ENCODE assay signal across 22 cellular contexts in the genomic region with DNA sequence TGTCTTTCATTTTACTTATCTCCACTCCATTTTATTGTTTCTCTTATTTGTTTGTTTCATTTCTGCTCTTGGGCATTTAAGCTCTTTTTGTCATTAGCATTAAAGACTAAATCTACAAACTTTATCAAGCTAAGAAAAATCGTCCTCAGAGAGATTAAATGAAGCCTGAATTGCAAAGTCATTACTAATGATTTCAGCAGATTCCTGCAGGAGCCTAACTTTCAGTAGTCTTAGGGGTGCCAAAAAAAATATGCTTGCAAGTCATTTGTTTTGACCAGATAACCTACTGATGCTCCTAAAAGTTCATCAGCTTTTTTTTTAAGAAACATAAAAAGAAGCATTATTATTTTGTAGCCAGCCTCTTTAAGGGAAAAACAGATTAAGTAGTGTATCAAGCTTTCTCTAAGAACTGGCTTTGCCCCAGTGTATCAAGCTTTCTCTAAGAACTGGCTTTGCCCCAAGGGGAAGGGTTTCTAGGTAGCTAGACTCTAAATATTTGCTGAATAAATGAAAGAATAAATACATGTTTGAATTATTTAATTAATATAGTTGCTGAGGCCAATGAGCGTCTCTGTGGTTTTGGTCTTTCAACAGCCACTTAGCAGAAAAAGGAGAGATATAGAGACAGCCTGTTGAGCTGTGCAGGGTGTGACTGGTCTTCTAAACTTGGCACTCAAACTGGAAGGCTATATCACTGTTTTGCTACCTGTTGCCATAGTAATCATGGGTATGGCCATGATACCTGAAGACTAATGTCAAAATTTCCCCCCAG.
DNase-seq lines count a peak whose midpoint lies in the region; ATAC-seq and TF ChIP-seq lines count a peak whose summit lies in the region.
"Had no signal": no experiment of that assay in that cellular context is flagged by ENCODE, and none has a peak within 500 bp of the region (broad histone marks: within the 10 kb centered on the region; RNA-seq: fewer than 3 reads in every experiment).

No MANE protein-coding gene starts in this region.

- H3K27me3 ChIP-seq in GM23248 (replicated peaks; ENCODE audit: insufficient read depth) = peaks cover 17% of the 10 kb centered on the region
- H3K27me3 ChIP-seq in CD4-positive, alpha-beta T cell (ENCODE audit: control insufficient read depth, insufficient read depth, low read length) = no peaks in the 10 kb centered on the region
- H3K27me3 ChIP-seq: heart right ventricle, MG63, testis had no signal

- H3K9ac ChIP-seq in GM23248 = no peak overlapping the region

- no peaks in the 10 kb centered on the region for H3K27me3 Mint-ChIP-seq in CD4-positive, alpha-beta T cell
- H3K27me3 Mint-ChIP-seq in activated naive CD8-positive, alpha-beta T cell treated with anti-CD3 and anti-CD28 coated beads, Interleukin-2, amount 50 U/mL, for 24 hours = peaks cover 4% of the 10 kb centered on the region
- H3K27me3 Mint-ChIP-seq: activated naive CD8-positive, alpha-beta T cell treated with anti-CD3 and anti-CD28 coated beads, Interleukin-2, amount 10 ng/mL, durations not matched to agents 7 days and 5 days had no signal

- no peaks in the 10 kb centered on the region for H3K9me2 ChIP-seq in GM23248 (ENCODE audit: insufficient read depth)

- no peaks in the 10 kb centered on the region for H3K9me3 ChIP-seq in GM23248 (ENCODE audit: low read depth)
- no peaks in the 10 kb centered on the region for H3K9me3 ChIP-seq in CD4-positive, alpha-beta T cell (ENCODE audit: control insufficient read depth, low read length)
- H3K9me3 ChIP-seq: testis had no signal

- POLR2A ChIA-PET in CD4-positive, alpha-beta T cell (lab: Charles Lee) = no interaction called here

- H3K36me3 Mint-ChIP-seq in CD4-positive, alpha-beta T cell (ENCODE audit: low read depth) = no peaks in the 10 kb centered on the region
- H3K36me3 Mint-ChIP-seq in activated naive CD8-positive, alpha-beta T cell treated with anti-CD3 and anti-CD28 coated beads, Interleukin-2, amount 50 U/mL, for 24 hours (ENCODE audit: low read depth) = no peaks in the 10 kb centered on the region
- H3K36me3 Mint-ChIP-seq: activated naive CD8-positive, alpha-beta T cell treated with anti-CD3 and anti-CD28 coated beads, Interleukin-2, amount 10 ng/mL, durations not matched to agents 7 days and 5 days; stimulated activated naive B cell treated with anti-CD40 and anti-IgM and Interleukin-4, amounts not matched to agents 10 μg/mL and 1 μg/mL and 100 μg/mL, for 72 hours had no signal

- no peak overlapping the region for H3K4me3 Mint-ChIP-seq in CD4-positive, alpha-beta T cell
- H3K4me3 Mint-ChIP-seq in activated naive CD8-positive, alpha-beta T cell treated with anti-CD3 and anti-CD28 coated beads, Interleukin-2, amount 50 U/mL, for 24 hours = no peak overlapping the region
- H3K4me3 Mint-ChIP-seq: activated naive CD8-positive, alpha-beta T cell treated with anti-CD3 and anti-CD28 coated beads, Interleukin-2, amount 10 ng/mL, durations not matched to agents 7 days and 5 days; stimulated activated naive B cell treated with anti-CD40 and anti-IgM and Interleukin-4, amounts not matched to agents 10 μg/mL and 1 μg/mL and 100 μg/mL, for 72 hours; T-helper 2 cell treated with Interferon-gamma antibody and Interleukin-4, amounts not matched to agents 5 μg/mL and 100 μg/mL, for 36 hours had no signal

- H3K79me2 ChIP-seq in GM23248 (ENCODE audit: insufficient read depth) = no peaks in the 10 kb centered on the region

- intact Hi-C loops in CD4-positive, alpha-beta T cell (cut with DNase I, micrococcal nuclease) = loop anchor here in 1 of 2 experiments (5.0 kb wide), 1 partner anchor 52 kb away; no protein-coding TSS in a partner anchor

- peaks cover 20% of the 10 kb centered on the region for H3K4me1 Mint-ChIP-seq in CD4-positive, alpha-beta T cell (ENCODE audit: low read depth)
- H3K4me1 Mint-ChIP-seq in activated naive CD8-positive, alpha-beta T cell treated with anti-CD3 and anti-CD28 coated beads, Interleukin-2, amount 50 U/mL, for 24 hours = peaks cover 14% of the 10 kb centered on the region

- no peak overlapping the region for H3K27ac ChIP-seq in GM23248
- H3K27ac ChIP-seq in CD4-positive, alpha-beta T cell (ENCODE audit: low read depth, low read length) = no peak overlapping the region
- H3K27ac ChIP-seq: heart right ventricle, RWPE1, testis had no signal

- peaks cover 32% of the 10 kb centered on the region for H3K4me1 ChIP-seq in GM23248 (ENCODE audit: insufficient read depth)
- H3K4me1 ChIP-seq: testis had no signal

- CTCF ChIA-PET in CD4-positive, alpha-beta T cell (lab: Charles Lee) = no interaction called here

- DNase-seq in GM23248 (peak; percentile 33), NCI-H226 (peak; percentile 62), fibroblast of gingiva (ENCODE audit: low read depth) (peak; percentile 18), myocyte (ENCODE audit: low read depth) (peak; percentile 15), SK-N-DZ (ENCODE audit: low spot score) (no peak)
- no peak for DNase-seq in CD4-positive, alpha-beta T cell
- no peak for DNase-seq in activated naive CD8-positive, alpha-beta T cell treated with anti-CD3 and anti-CD28 coated beads, Interleukin-2, amount 50 U/mL, for 24 hours
- DNase-seq: activated CD8-positive, alpha-beta memory T cell treated with anti-CD3 and anti-CD28 coated beads, Interleukin-2, amount 50 U/mL, for 4 hours; activated naive CD8-positive, alpha-beta T cell treated with anti-CD3 and anti-CD28 coated beads, Interleukin-2, amount 10 ng/mL, durations not matched to agents 7 days and 5 days; EL; GOT3; heart right ventricle; MG63; NCI-H1417; NCI-H2171 treated with DMSO at 0.1 percent for 48 hours; NCI-H526 treated with DMSO at 0.1 percent for 48 hours; stimulated activated CD4-positive, alpha-beta T cell treated with anti-CD3 and anti-CD28 coated beads, Interleukin-1b, Interleukin-23, amount 100 ng/mL, for 48 hours; stimulated activated naive B cell treated with anti-CD40 and anti-IgM and Interleukin-4, amounts not matched to agents 10 μg/mL and 1 μg/mL and 100 μg/mL, for 72 hours; testis had no signal

- in situ Hi-C loops in GM23248 (cut with MboI) = no loop called here

- no peak overlapping the region for H3K4me3 ChIP-seq in GM23248
- H3K4me3 ChIP-seq: heart right ventricle, MG63, testis had no signal

- H3K36me3 ChIP-seq in GM23248 (ENCODE audit: low read depth) = no peaks in the 10 kb centered on the region
- H3K36me3 ChIP-seq: heart right ventricle, MG63 had no signal

- no peak overlapping the region for H2AFZ ChIP-seq in GM23248

- peaks cover 17% of the 10 kb centered on the region for H3F3A ChIP-seq in GM23248 (ENCODE audit: insufficient read depth)

- no peak overlapping the region for H3K27ac Mint-ChIP-seq in CD4-positive, alpha-beta T cell
- no peak overlapping the region for H3K27ac Mint-ChIP-seq in activated naive CD8-positive, alpha-beta T cell treated with anti-CD3 and anti-CD28 coated beads, Interleukin-2, amount 50 U/mL, for 24 hours
- H3K27ac Mint-ChIP-seq: activated naive CD8-positive, alpha-beta T cell treated with anti-CD3 and anti-CD28 coated beads, Interleukin-2, amount 10 ng/mL, durations not matched to agents 7 days and 5 days; progenitor cell of endocrine pancreas; stimulated activated naive B cell treated with anti-CD40 and anti-IgM and Interleukin-4, amounts not matched to agents 10 μg/mL and 1 μg/mL and 100 μg/mL, for 72 hours; T-helper 2 cell treated with Interferon-gamma antibody and Interleukin-4, amounts not matched to agents 5 μg/mL and 100 μg/mL, for 36 hours had no signal

- no peaks in the 10 kb centered on the region for H4K20me1 ChIP-seq in GM23248 (ENCODE audit: insufficient read depth)

- 76 to 79% methylated on average over 2 of the region's 2 CpGs for WGBS in GM23248 (ENCODE audit: low coverage in 1 of 2, low lambda C conversion rate in 2 of 2, missing lambda C conversion rate in 2 of 2), 2 experiments

- no peak overlapping the region for H3K4me2 ChIP-seq in GM23248 (ENCODE audit: unreplicated experiment)

- TF ChIP-seq CTCF in CD4-positive, alpha-beta T cell (IDR thresholded peaks at IDR 0.05) = no peak

- H3K9me3 Mint-ChIP-seq in CD4-positive, alpha-beta T cell = no peaks in the 10 kb centered on the region
- no peaks in the 10 kb centered on the region for H3K9me3 Mint-ChIP-seq in activated naive CD8-positive, alpha-beta T cell treated with anti-CD3 and anti-CD28 coated beads, Interleukin-2, amount 50 U/mL, for 24 hours
- H3K9me3 Mint-ChIP-seq: activated naive CD8-positive, alpha-beta T cell treated with anti-CD3 and anti-CD28 coated beads, Interleukin-2, amount 10 ng/mL, durations not matched to agents 7 days and 5 days; stimulated activated naive B cell treated with anti-CD40 and anti-IgM and Interleukin-4, amounts not matched to agents 10 μg/mL and 1 μg/mL and 100 μg/mL, for 72 hours; T-helper 2 cell treated with Interferon-gamma antibody and Interleukin-4, amounts not matched to agents 5 μg/mL and 100 μg/mL, for 36 hours had no signal

- ATAC-seq in CD4-positive, alpha-beta T cell (ENCODE audit: poor library complexity) = no peak
- ATAC-seq in activated naive CD8-positive, alpha-beta T cell treated with anti-CD3 and anti-CD28 coated beads, Interleukin-2, amount 50 U/mL, for 24 hours = no peak
- ATAC-seq: stimulated activated naive B cell treated with anti-CD40 and anti-IgM and Interleukin-4, amounts not matched to agents 10 μg/mL and 1 μg/mL and 100 μg/mL, for 72 hours had no signal

Comparison
In these comparisons a context has a peak if more than half of its experiments do, and no peak if none do; other contexts are left out.
1. DNase-seq: peak in GM23248 (single experiment), NCI-H226 (single experiment), fibroblast of gingiva (single experiment) and myocyte (single experiment); none in CD4-positive, alpha-beta T cell (0 of 10), activated naive CD8-positive, alpha-beta T cell treated with anti-CD3 and anti-CD28 coated beads, Interleukin-2, amount 50 U/mL, for 24 hours (single experiment) and SK-N-DZ (single experiment).